ENCODE assay signal across 12 cellular contexts in the genomic region with DNA sequence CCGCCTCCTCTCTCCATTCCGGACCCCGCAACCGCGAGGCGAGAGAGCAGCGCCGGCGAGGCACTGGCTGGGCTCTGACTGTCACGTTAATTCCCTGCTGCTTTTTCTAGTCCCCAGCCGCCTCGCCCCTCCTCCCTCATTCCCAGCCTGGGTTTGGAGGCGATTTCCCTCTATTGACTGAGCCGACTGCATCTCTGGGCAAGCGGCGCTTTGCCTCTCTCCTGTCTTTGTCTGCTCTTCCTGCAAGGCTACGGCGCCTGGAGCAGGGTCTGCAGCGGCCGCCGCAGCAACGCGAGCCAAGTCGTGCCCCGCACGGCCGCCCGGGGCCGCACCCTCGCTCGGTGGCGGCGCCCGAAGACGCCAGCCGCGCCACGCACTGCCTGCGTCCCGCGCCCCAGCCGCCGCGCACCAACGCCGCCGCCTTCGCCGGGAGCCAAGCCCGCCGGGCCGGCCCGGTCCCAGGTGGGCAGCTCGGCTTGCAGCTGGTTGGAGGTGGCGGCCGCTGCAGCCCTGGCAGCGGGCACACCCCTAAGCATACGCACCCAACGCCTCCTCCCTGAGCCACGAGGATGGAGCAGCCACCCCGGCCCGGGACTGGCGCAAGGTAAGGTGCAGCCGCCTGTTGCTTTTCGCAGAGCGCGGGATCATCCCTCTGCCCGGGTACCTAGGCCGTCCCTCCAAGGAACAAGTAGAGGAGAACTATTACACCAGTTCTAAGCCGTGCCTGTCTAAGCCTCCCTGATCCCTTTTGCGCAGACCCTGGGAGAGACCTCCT. TPM values are rescaled to one million over a fixed set of nuclear protein-coding genes. Genes with fewer than 3 reads are reported as not detected.
DNase-seq lines count a peak whose midpoint lies in the region; TF ChIP-seq lines count a peak whose summit lies in the region.
"Had no signal": no experiment of that assay in that cellular context is flagged by ENCODE, and none has a peak within 500 bp of the region (broad histone marks: within the 10 kb centered on the region; RNA-seq: fewer than 3 reads in every experiment).

A gene with protein sequence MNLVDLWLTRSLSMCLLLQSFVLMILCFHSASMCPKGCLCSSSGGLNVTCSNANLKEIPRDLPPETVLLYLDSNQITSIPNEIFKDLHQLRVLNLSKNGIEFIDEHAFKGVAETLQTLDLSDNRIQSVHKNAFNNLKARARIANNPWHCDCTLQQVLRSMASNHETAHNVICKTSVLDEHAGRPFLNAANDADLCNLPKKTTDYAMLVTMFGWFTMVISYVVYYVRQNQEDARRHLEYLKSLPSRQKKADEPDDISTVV (plus strand): TSS at position 139 of the 775 bp plus-strand sequence. CDS start 86,901 bp downstream, outside the sequence.

- no peaks in the 10 kb centered on the region for H3K4me1 Mint-ChIP-seq in activated CD4-positive, alpha-beta T cell treated with anti-CD3 and anti-CD28 coated beads, Interleukin-2, amount 10 ng/mL, durations not matched to agents 7 days and 5 days
- H3K4me1 Mint-ChIP-seq: natural killer cell had no signal

- H3K9me3 ChIP-seq in colonic mucosa (no peaks in the 10 kb centered on the region), mesenchymal stem cell (ENCODE audit: control insufficient read depth, low read length) (no peaks in the 10 kb centered on the region), suprapubic skin (no peaks in the 10 kb centered on the region)

- DNase-seq in DMS 273 (lab: John Stamatoyannopoulos, UW; ENCODE audit: unreplicated experiment) = peak; percentile 36
- no peak for DNase-seq in DMS 273 treated with DMSO at 0.1 percent for 48 hours (lab: John Stamatoyannopoulos, UW)
- no peak for DNase-seq in colonic mucosa
- no peak for DNase-seq in mesenchymal stem cell
- no peak for DNase-seq in suprapubic skin (ENCODE audit: low spot score in 2 of 2)
- DNase-seq in activated CD4-positive, alpha-beta T cell treated with anti-CD3 and anti-CD28 coated beads, Interleukin-2, amount 10 ng/mL, durations not matched to agents 7 days and 5 days = no peak
- no peak for DNase-seq in DMS114 treated with DMSO at 0.1 percent for 48 hours (lab: John Stamatoyannopoulos, UW; ENCODE audit: unreplicated experiment)
- no peak for DNase-seq in T-helper 9 cell
- DNase-seq: natural killer cell, NCI-H2029 had no signal

- H3K27me3 ChIP-seq in colonic mucosa (peaks cover 20% of the 10 kb centered on the region), mesenchymal stem cell (ENCODE audit: control insufficient read depth in 1 of 2, insufficient read depth in 1 of 2, low read length in 2 of 2) (peaks cover 33 to 46% of the 10 kb centered on the region in 2 experiments), suprapubic skin (peaks cover 51% of the 10 kb centered on the region)

- H3K4me1 ChIP-seq in colonic mucosa (no peaks in the 10 kb centered on the region), mesenchymal stem cell (ENCODE audit: control insufficient read depth, insufficient read depth, low read depth, low read length) (peaks cover 14% of the 10 kb centered on the region), suprapubic skin (peaks cover 16% of the 10 kb centered on the region)

- H3K23ac ChIP-seq in mesenchymal stem cell (ENCODE audit: low read length in 2 of 2) = no peak within 1 kb of the TSS

- H2AK5ac ChIP-seq in mesenchymal stem cell (ENCODE audit: low read length, severe bottlenecking) = no peak within 1 kb of the TSS

- no peak within 1 kb of the TSS for H4K8ac ChIP-seq in mesenchymal stem cell (ENCODE audit: low read length)

- no peaks in the 10 kb centered on the region for H3K9me3 Mint-ChIP-seq in activated CD4-positive, alpha-beta T cell treated with anti-CD3 and anti-CD28 coated beads, Interleukin-2, amount 10 ng/mL, durations not matched to agents 7 days and 5 days
- H3K9me3 Mint-ChIP-seq: dendritic cell treated with granulocyte-macrophage colony-stimulating factor and Interleukin-4, amounts not matched to agents 40 ng/mL and 50 ng/mL, for 4 days had no signal

- CTCF ChIA-PET in activated CD4-positive, alpha-beta T cell treated with anti-CD3 and anti-CD28 coated beads, Interleukin-2, amount 10 ng/mL, durations not matched to agents 7 days and 5 days (lab: Charles Lee) = no interaction called here

- H2BK120ac ChIP-seq in mesenchymal stem cell (ENCODE audit: low read depth, low read length) = no peak within 1 kb of the TSS

- H2BK5ac ChIP-seq in mesenchymal stem cell (ENCODE audit: low read depth, low read length, poor library complexity, severe bottlenecking) = peak within 1 kb of the TSS; percentile 58

- no peaks in the 10 kb centered on the region for H3K36me3 ChIP-seq in colonic mucosa
- H3K36me3 ChIP-seq in mesenchymal stem cell (ENCODE audit: control insufficient read depth in 1 of 2, insufficient read depth in 2 of 2, low read depth in 1 of 2, low read length in 2 of 2) = no peaks in the 10 kb centered on the region
- H3K36me3 ChIP-seq in suprapubic skin = no peaks in the 10 kb centered on the region

- POLR2A ChIA-PET in activated CD4-positive, alpha-beta T cell treated with anti-CD3 and anti-CD28 coated beads, Interleukin-2, amount 10 ng/mL, durations not matched to agents 7 days and 5 days (lab: Charles Lee) = no interaction called here

- H3K27me3 Mint-ChIP-seq in activated CD4-positive, alpha-beta T cell treated with anti-CD3 and anti-CD28 coated beads, Interleukin-2, amount 10 ng/mL, durations not matched to agents 7 days and 5 days = peaks cover 32% of the 10 kb centered on the region

- intact Hi-C loops in colonic mucosa (cut with DNase I) = no loop called here

- H3K4me3 Mint-ChIP-seq in activated CD4-positive, alpha-beta T cell treated with anti-CD3 and anti-CD28 coated beads, Interleukin-2, amount 10 ng/mL, durations not matched to agents 7 days and 5 days = no peak within 1 kb of the TSS
- H3K4me3 Mint-ChIP-seq: dendritic cell treated with granulocyte-macrophage colony-stimulating factor and Interleukin-4, amounts not matched to agents 40 ng/mL and 50 ng/mL, for 4 days; natural killer cell had no signal

- H3K4me3 ChIP-seq in colonic mucosa (peak within 1 kb of the TSS; percentile 19), mesenchymal stem cell (ENCODE audit: insufficient read depth in 1 of 2, low read depth in 1 of 2, low read length in 2 of 2) (peak within 1 kb of the TSS in 1 of 2 experiments; percentile 40), suprapubic skin (peak within 1 kb of the TSS; percentile 40)

- H3K4ac ChIP-seq in mesenchymal stem cell (ENCODE audit: low read depth in 1 of 2, low read length in 2 of 2) = no peak within 1 kb of the TSS

- no peak within 1 kb of the TSS for H3K27ac Mint-ChIP-seq in activated CD4-positive, alpha-beta T cell treated with anti-CD3 and anti-CD28 coated beads, Interleukin-2, amount 10 ng/mL, durations not matched to agents 7 days and 5 days
- H3K27ac Mint-ChIP-seq: dendritic cell treated with granulocyte-macrophage colony-stimulating factor and Interleukin-4, amounts not matched to agents 40 ng/mL and 50 ng/mL, for 4 days; natural killer cell had no signal

- H3K4me2 ChIP-seq in mesenchymal stem cell (ENCODE audit: low read length, poor library complexity, severe bottlenecking) = peak within 1 kb of the TSS; percentile 70

- no peak for TF ChIP-seq POLR2A in suprapubic skin (IDR thresholded peaks at IDR 0.05)

- H2AFZ ChIP-seq in mesenchymal stem cell (ENCODE audit: low read depth, low read length) = peak within 1 kb of the TSS; percentile 2

- H3K18ac ChIP-seq in mesenchymal stem cell (ENCODE audit: low read depth in 1 of 2, low read length in 2 of 2) = no peak within 1 kb of the TSS

- no peaks in the 10 kb centered on the region for H3K36me3 Mint-ChIP-seq in activated CD4-positive, alpha-beta T cell treated with anti-CD3 and anti-CD28 coated beads, Interleukin-2, amount 10 ng/mL, durations not matched to agents 7 days and 5 days (ENCODE audit: low read depth)
- H3K36me3 Mint-ChIP-seq: natural killer cell had no signal

- H3K79me1 ChIP-seq in mesenchymal stem cell (replicated peaks; ENCODE audit: low read length, poor library complexity, severe bottlenecking) = no peaks in the 10 kb centered on the region

- H3K27ac ChIP-seq in colonic mucosa (no peak within 1 kb of the TSS), mesenchymal stem cell (ENCODE audit: low read length, poor library complexity, severe bottlenecking) (no peak within 1 kb of the TSS), suprapubic skin (no peak within 1 kb of the TSS)

- H2BK15ac ChIP-seq in mesenchymal stem cell (ENCODE audit: low read depth, poor library complexity, severe bottlenecking) = no peak within 1 kb of the TSS

- no peak within 1 kb of the TSS for H3K14ac ChIP-seq in mesenchymal stem cell (ENCODE audit: low read length in 2 of 2)

- no peak within 1 kb of the TSS for H3K9ac ChIP-seq in colonic mucosa (ENCODE audit: low read depth in 2 of 2, low read length in 2 of 2)
- H3K9ac ChIP-seq in mesenchymal stem cell (ENCODE audit: low read length) = no peak within 1 kb of the TSS

- H2BK12ac ChIP-seq in mesenchymal stem cell (ENCODE audit: low read length in 2 of 2) = no peak within 1 kb of the TSS

- TF ChIP-seq CTCF in colonic mucosa (IDR thresholded peaks at IDR 0.05) = no peak
- no peak for TF ChIP-seq CTCF in suprapubic skin (IDR thresholded peaks at IDR 0.05)

- WGBS in mesenchymal stem cell = under 1% methylated on average over 71 of the region's 71 CpGs
- WGBS in suprapubic skin = 2% methylated on average over 20 of the region's 71 CpGs

- no peak for TF ChIP-seq EP300 in suprapubic skin (IDR thresholded peaks at IDR 0.05)

- no peak within 1 kb of the TSS for H4K91ac ChIP-seq in mesenchymal stem cell (ENCODE audit: low read length)

RNA-seq across cellular contexts. Expression of the gene that starts here (rescaled TPM):
- total RNA-seq in colonic mucosa (under 1 TPM; 0.08 to 0.15 TPM), suprapubic skin (not detected)
- not detected for polyA plus RNA-seq in mesenchymal stem cell (2013, experiment 1 of 2)
- polyA plus RNA-seq in mesenchymal stem cell (2013, experiment 2 of 2) = not detected
- not detected for total RNA-seq in activated CD4-positive, alpha-beta T cell treated with anti-CD3 and anti-CD28 coated beads, Interleukin-2, amount 10 ng/mL, durations not matched to agents 7 days and 5 days
- total RNA-seq: natural killer cell, subcutaneous adipose tissue had no signal
